ENCODE assay signal across 8 cellular contexts in genomic region chr4:127604949-127605709, GRCh38. TPM values are rescaled to one million over a fixed set of nuclear protein-coding genes. Genes with fewer than 3 reads are reported as not detected.
DNase-seq lines count a peak whose midpoint lies in the region; ATAC-seq and TF ChIP-seq lines count a peak whose summit lies in the region.

No MANE protein-coding gene starts in this region.

- intact Hi-C loops in left ventricle myocardium inferior (cut with micrococcal nuclease) (loop anchor here (2.0 kb wide), 1 partner anchor 128 kb away; no protein-coding TSS in a partner anchor), Right ventricle myocardium superior (cut with DNase I) (loop anchor here (5.0 kb wide), 1 partner anchor 127 kb away; the partner anchor contains the start of gene SLC25A31), ovary (cut with DNase I) (loop anchor here in 3 of 4 donors (5.0 kb wide), 1 partner anchor 127 kb away; the partner anchor contains the start of gene SLC25A31 (in 3 of the 3))

- H3K9ac ChIP-seq in OCI-LY3 (ENCODE audit: low read length) = no peak overlapping the region

- H3K4me1 ChIP-seq in left ventricle myocardium inferior = no peaks in the 10 kb centered on the region
- no peaks in the 10 kb centered on the region for H3K4me1 ChIP-seq in OCI-LY3 (ENCODE audit: low read length)
- H3K4me1 ChIP-seq in ovary (ENCODE audit: insufficient read depth) = no peaks in the 10 kb centered on the region

- WGBS in ovary, 3 donors = 21 to 22% (median 21%) methylated on average over 6 of the region's 6 CpGs

- H3K4me2 ChIP-seq in OCI-LY3 (ENCODE audit: low read length) = no peak overlapping the region

- ATAC-seq in Right ventricle myocardium superior (ENCODE audit: poor library complexity) (no peak), GM18511 (IDR thresholded peaks at IDR 0.05; ENCODE audit: unreplicated experiment) (no peak)

- no peak for TF ChIP-seq POLR2A in ovary (IDR thresholded peaks at IDR 0.05)

- H4K20me1 ChIP-seq in OCI-LY3 (ENCODE audit: insufficient read depth, low read length) = no peaks in the 10 kb centered on the region; the same call in 1 of the 2 replicates

- peak; percentile 71 for TF ChIP-seq CTCF in left ventricle myocardium inferior (IDR thresholded peaks at IDR 0.05; ENCODE audit: borderline replicate concordance)
- peak; percentile 72 for TF ChIP-seq CTCF in OCI-LY3 (IDR thresholded peaks at IDR 0.05; ENCODE audit: low read depth, low read length)
- peak; percentile 50 for TF ChIP-seq CTCF in epithelial cell of proximal tubule (conservative IDR thresholded peaks at IDR 0.05; ENCODE audit: low read depth, low read length)
- peak in 2 of 3 donors; percentile 9 to 14 for TF ChIP-seq CTCF in ovary (IDR thresholded peaks at IDR 0.05)

- H3K27me3 ChIP-seq in left ventricle myocardium inferior (ENCODE audit: low read depth) (peaks cover 13% of the 10 kb centered on the region), OCI-LY3 (ENCODE audit: low read depth, low read length) (peaks cover 37% of the 10 kb centered on the region), ovary (no peaks in the 10 kb centered on the region)

- H3K36me3 ChIP-seq in left ventricle myocardium inferior (no peaks in the 10 kb centered on the region), OCI-LY3 (replicated peaks; ENCODE audit: low read depth, low read length) (no peaks in the 10 kb centered on the region), ovary (no peaks in the 10 kb centered on the region)

- H3K4me3 ChIP-seq in left ventricle myocardium inferior = no peak overlapping the region
- H3K4me3 ChIP-seq in OCI-LY3 (ENCODE audit: low read length) = no peak overlapping the region
- H3K4me3 ChIP-seq in epithelial cell of proximal tubule (ENCODE audit: low read depth, low read length) = no peak overlapping the region
- no peak overlapping the region for H3K4me3 ChIP-seq in ovary

- no peaks in the 10 kb centered on the region for H3K9me3 ChIP-seq in left ventricle myocardium inferior (replicated peaks)
- no peaks in the 10 kb centered on the region for H3K9me3 ChIP-seq in OCI-LY3 (ENCODE audit: insufficient read depth, low read length)
- no peaks in the 10 kb centered on the region for H3K9me3 ChIP-seq in ovary

- H2AFZ ChIP-seq in OCI-LY3 (ENCODE audit: low read depth, low read length) = no peak overlapping the region

- H3K79me2 ChIP-seq in OCI-LY3 (ENCODE audit: low read length) = no peaks in the 10 kb centered on the region

- H3K27ac ChIP-seq in left ventricle myocardium inferior (replicated peaks) = no peak overlapping the region
- no peak overlapping the region for H3K27ac ChIP-seq in OCI-LY3 (ENCODE audit: low read length)
- no peak overlapping the region for H3K27ac ChIP-seq in ovary

- no peak for TF ChIP-seq EP300 in ovary (IDR thresholded peaks at IDR 0.05)

- no peak for DNase-seq in left ventricle myocardium inferior
- DNase-seq in Right ventricle myocardium superior = no peak
- no peak for DNase-seq in epithelial cell of proximal tubule (ENCODE audit: low read depth)
- DNase-seq in ovary = no peak
- no peak for DNase-seq in activated naive CD4-positive, alpha-beta T cell treated with anti-CD3 and anti-CD28 coated beads, Interleukin-2, amount 50 U/mL, for 16 hours
- no peak for DNase-seq in T1000 (lab: John Stamatoyannopoulos, UW)

RNA-seq across cellular contexts. Expression of gene INTU, which starts 27.6 kb away (rescaled TPM):
- total RNA-seq in left ventricle myocardium inferior = 5.2 TPM
- total RNA-seq in Right ventricle myocardium superior = 4.0 TPM
- 1.6 and 4.3 TPM in 2 replicates for total RNA-seq in epithelial cell of proximal tubule
- total RNA-seq in ovary = 10 to 100 TPM in 6 of 7 donors, 1 to 10 TPM in 1; 8.8 to 23.2 (median 13.3) TPM
- polyA plus RNA-seq in ovary = 1 to 10 TPM; 5.5 to 9.1 TPM

Comparison
In these comparisons a context has a peak if more than half of its experiments do, and no peak if none do; other contexts are left out.
1. CTCF ChIP-seq: peak in every context shown above with its lines; median percentile 72 in OCI-LY3; 71 in left ventricle myocardium inferior; 50 in epithelial cell of proximal tubule; 12 in ovary.